ENCODE assay signal across 8 cellular contexts in the genomic region with DNA sequence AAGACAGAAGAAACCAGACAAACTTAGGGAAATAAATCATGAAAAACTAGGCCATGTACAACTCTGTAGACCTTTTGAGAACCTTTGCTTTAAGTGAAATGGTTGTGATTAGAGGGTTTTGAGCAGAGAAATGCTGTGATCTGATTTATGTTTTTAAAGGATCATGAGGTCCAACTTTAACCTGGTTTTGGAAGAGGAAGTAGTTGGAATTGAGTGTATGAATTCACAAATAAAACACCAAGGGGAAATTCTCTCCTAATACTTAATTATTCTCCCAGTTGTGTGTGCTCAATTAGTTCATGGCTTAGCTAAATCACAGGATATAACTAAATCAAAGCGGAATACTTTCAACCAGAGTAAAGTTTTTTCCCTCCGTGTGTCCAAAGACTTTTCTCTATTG. TPM values are rescaled to one million over a fixed set of nuclear protein-coding genes. Genes with fewer than 3 reads are reported as not detected.
"Had no signal": no experiment of that assay in that cellular context is flagged by ENCODE, and none has a peak within 500 bp of the region (broad histone marks: within the 10 kb centered on the region; RNA-seq: fewer than 3 reads in every experiment).

No MANE protein-coding gene starts in this region.

- DNase-seq: IMR-90, KBM-7, KG1 had no signal

- H3K36me3 Mint-ChIP-seq: IgD-negative memory B cell had no signal

- ATAC-seq: HepG2 had no signal

- H3K27ac Mint-ChIP-seq: IgD-negative memory B cell had no signal

- FAIRE-seq: HepG2, HTR-8/SVneo had no signal

- H3K9me3 Mint-ChIP-seq: IgD-negative memory B cell had no signal

- H3K27ac ChIP-seq: HL-60 had no signal

RNA-seq across cellular contexts. Expression of a gene that starts 45.5 kb away (rescaled TPM):
- total RNA-seq: HepG2, HT-29 had no signal
- polyA plus RNA-seq: HepG2, IMR-90 had no signal
